1 cellular context compared by ENCODE assay signal in genomic region chr19:29811125-29812079, GRCh38.
TF ChIP-seq lines count a peak whose summit lies in the region.

Gene CCNE1 (plus strand): TSS chr19:29811991. CDS start chr19:29812556, 565 bp downstream.

TF ChIP-seq in GM12878, 131 proteins besides CTCF, POLR2A, EP300 and RAD21 (continued from another document and continues in another):
- TF ChIP-seq NKRF (conservative IDR thresholded peaks at IDR 0.05) (peak; percentile 78), WRNIP1 (IDR thresholded peaks at IDR 0.05; ENCODE audit: borderline replicate concordance, low read depth, low read length) (no peak), SIN3A (IDR thresholded peaks at IDR 0.05; ENCODE audit: low read depth, low read length) (peak; percentile 33), SIX5 (IDR thresholded peaks at IDR 0.05; ENCODE audit: low read depth, low read length, severe bottlenecking) (no peak), MLLT1 (IDR thresholded peaks at IDR 0.05) (no peak), JUND (IDR thresholded peaks at IDR 0.05; ENCODE audit: low read depth, low read length) (no peak), REST (IDR thresholded peaks at IDR 0.05; ENCODE audit: low read depth, low read length) (no peak), PML (IDR thresholded peaks at IDR 0.05; ENCODE audit: low read length) (no peak), NR2C1 (IDR thresholded peaks at IDR 0.05) (no peak), ATF2 (IDR thresholded peaks at IDR 0.05; ENCODE audit: low read length) (no peak), HCFC1 (IDR thresholded peaks at IDR 0.05; ENCODE audit: low read length) (peak; percentile 41; the same call in 1 of the 2 replicates), SMAD5 (IDR thresholded peaks at IDR 0.05; ENCODE audit: low read depth) (no peak), CREM (IDR thresholded peaks at IDR 0.05; ENCODE audit: low read depth) (0 out of 2 replicates have a peak, but pooled peaks have one; percentile 17), FOS (IDR thresholded peaks at IDR 0.05; ENCODE audit: borderline replicate concordance, extremely low read depth, insufficient read length) (no peak), ELK1 (IDR thresholded peaks at IDR 0.05; ENCODE audit: low read depth, low read length) (no peak), BACH1 (IDR thresholded peaks at IDR 0.05; ENCODE audit: borderline replicate concordance) (peak; percentile 75; the same call in 1 of the 2 replicates), KDM1A (IDR thresholded peaks at IDR 0.05; ENCODE audit: borderline replicate concordance) (no peak), TCF3 (IDR thresholded peaks at IDR 0.05; ENCODE audit: borderline replicate concordance, insufficient read depth, low read depth, low read length) (0 out of 2 replicates have a peak, but pooled peaks have one; percentile 20), NFIC (IDR thresholded peaks at IDR 0.05; ENCODE audit: low read depth, low read length) (no peak), CEBPB (IDR thresholded peaks at IDR 0.05; ENCODE audit: borderline replicate concordance in 1 of 2, low read depth in 2 of 2, low read length in 2 of 2) (no peak), ZBTB4 (CRISPR knock-in tag; IDR thresholded peaks at IDR 0.05) (no peak), RFX5 (IDR thresholded peaks at IDR 0.05; ENCODE audit: low read depth, low read length) (no peak), STAT1 (conservative IDR thresholded peaks at IDR 0.05) (0 out of 2 replicates have a peak, but pooled peaks have one; percentile 29), BHLHE40 (IDR thresholded peaks at IDR 0.05; ENCODE audit: borderline replicate concordance in 1 of 2, low read depth in 2 of 2, low read length in 1 of 2) (peak; percentile 15 to 73; a peak in 2 of 4 replicates), POLR2AphosphoS2 (IDR thresholded peaks at IDR 0.05; ENCODE audit: low read depth, low read length) (no peak), HDGF (IDR thresholded peaks at IDR 0.05) (0 out of 2 replicates have a peak, but pooled peaks have one; percentile 25), NFXL1 (IDR thresholded peaks at IDR 0.05; ENCODE audit: borderline replicate concordance) (no peak), IKZF2 (IDR thresholded peaks at IDR 0.05) (no peak), IRF3 (IDR thresholded peaks at IDR 0.05) (no peak), CHD1 (IDR thresholded peaks at IDR 0.05; ENCODE audit: low read depth, low read length) (no peak), NRF1 (conservative IDR thresholded peaks at IDR 0.05; ENCODE audit: low read depth, low read length) (no peak), ZNF274 (IDR thresholded peaks at IDR 0.05; ENCODE audit: insufficient read depth, insufficient read length) (no peak), EZH2 (IDR thresholded peaks at IDR 0.05; ENCODE audit: borderline replicate concordance, control insufficient read depth, low read depth, low read length) (no peak), MAX (IDR thresholded peaks at IDR 0.05; ENCODE audit: low read depth, low read length) (peak; percentile 68), SMARCA5 (IDR thresholded peaks at IDR 0.05) (0 out of 2 replicates have a peak, but pooled peaks have one; percentile 47), JUNB (IDR thresholded peaks at IDR 0.05) (no peak), MYC (IDR thresholded peaks at IDR 0.05; ENCODE audit: insufficient read depth, insufficient read length, insufficient replicate concordance, low read length, severe bottlenecking) (peak; percentile 43), SKIL (IDR thresholded peaks at IDR 0.05; ENCODE audit: low read depth, poor library complexity, severe bottlenecking) (no peak), RAD51 (IDR thresholded peaks at IDR 0.05) (no peak), BRCA1 (IDR thresholded peaks at IDR 0.05; ENCODE audit: low read depth, low read length) (no peak), SP1 (IDR thresholded peaks at IDR 0.05; ENCODE audit: low read depth, low read length) (peak; percentile 33), ZNF207 (IDR thresholded peaks at IDR 0.05; ENCODE audit: borderline replicate concordance) (peak; percentile 86; the same call in 1 of the 2 replicates), PKNOX1 (IDR thresholded peaks at IDR 0.05) (no peak), YY1 (IDR thresholded peaks at IDR 0.05; ENCODE audit: low read depth, low read length) (peak; percentile 43; the same call in 1 of the 2 replicates), GATAD2B (conservative IDR thresholded peaks at IDR 0.05; ENCODE audit: low read depth) (peak; percentile 72), POLR2AphosphoS5 (IDR thresholded peaks at IDR 0.05; ENCODE audit: low read length) (peak; percentile 64), ESRRA (IDR thresholded peaks at IDR 0.05; ENCODE audit: low read length) (peak; percentile 99)
